16 cellular contexts compared by ENCODE assay signal in the genomic region with DNA sequence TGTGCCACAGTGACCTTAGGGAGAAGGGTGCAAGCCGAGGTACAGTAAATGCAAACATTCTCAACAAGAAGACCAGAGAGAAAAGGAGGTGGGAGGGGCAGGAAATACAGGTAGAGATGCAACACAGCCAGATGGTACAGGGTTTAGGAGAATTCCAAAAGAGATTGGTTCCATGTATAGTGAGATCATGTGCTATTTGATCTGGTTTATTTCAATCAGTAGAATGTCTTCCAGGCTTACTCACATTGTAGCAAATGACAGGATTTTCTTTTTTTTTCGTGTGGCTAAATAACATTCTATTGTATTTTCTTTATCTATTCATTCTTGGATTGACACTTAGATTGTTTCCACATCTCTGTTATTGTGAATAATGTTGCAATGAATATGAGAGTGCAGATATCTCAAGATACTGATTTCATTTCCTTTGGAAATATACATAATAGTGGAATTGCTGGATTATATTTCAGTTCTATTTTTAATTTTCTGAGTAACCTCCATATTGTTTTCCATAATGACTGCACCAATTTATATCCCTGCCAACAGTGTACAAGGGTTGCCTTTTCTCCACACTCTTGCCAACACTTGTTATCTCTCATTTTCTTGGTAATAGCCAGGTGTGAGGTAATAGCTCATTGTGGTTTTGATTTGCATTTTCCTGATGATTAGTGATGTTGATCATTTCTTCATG.
DNase-seq lines count a peak whose midpoint lies in the region; ATAC-seq and TF ChIP-seq lines count a peak whose summit lies in the region.
"Had no signal": no experiment of that assay in that cellular context is flagged by ENCODE, and none has a peak within 500 bp of the region (broad histone marks: within the 10 kb centered on the region; RNA-seq: fewer than 3 reads in every experiment).

No MANE protein-coding gene starts in this region.

- H3K14ac ChIP-seq in mesenchymal stem cell (ENCODE audit: low read length in 2 of 2): no peak overlapping the region

- no peak overlapping the region for H3K4ac ChIP-seq in mesenchymal stem cell (ENCODE audit: low read depth in 1 of 2, low read length in 2 of 2)

- H2AFZ ChIP-seq in mesenchymal stem cell (ENCODE audit: low read depth, low read length): no peak overlapping the region

- no peak overlapping the region for H2BK120ac ChIP-seq in mesenchymal stem cell (ENCODE audit: low read depth, low read length)

- H3K36me3 ChIP-seq in mesenchymal stem cell (ENCODE audit: control insufficient read depth in 1 of 2, insufficient read depth in 2 of 2, low read depth in 1 of 2, low read length in 2 of 2): no peaks in the 10 kb centered on the region
- H3K36me3 ChIP-seq: BLaER1 treated with 17β-estradiol and CSF1 and Interleukin-3, amounts not matched to agents 10 nM and 100 nM had no signal

- no peaks in the 10 kb centered on the region for H3K9me3 Mint-ChIP-seq in natural killer cell

- H3K23ac ChIP-seq in mesenchymal stem cell (ENCODE audit: low read length in 2 of 2): no peak overlapping the region

- H4K91ac ChIP-seq in mesenchymal stem cell (ENCODE audit: low read length): no peak overlapping the region

- no peak overlapping the region for H3K18ac ChIP-seq in mesenchymal stem cell (ENCODE audit: low read depth in 1 of 2, low read length in 2 of 2)

- H3K9ac ChIP-seq in mesenchymal stem cell (ENCODE audit: low read length): no peak overlapping the region
- H3K9ac ChIP-seq: BLaER1 treated with 17β-estradiol and CSF1 and Interleukin-3, amounts not matched to agents 10 nM and 100 nM had no signal

- intact Hi-C loops in natural killer cell (cut with micrococcal nuclease): no loop called here

- no peak overlapping the region for H3K4me3 ChIP-seq in mesenchymal stem cell (ENCODE audit: insufficient read depth in 1 of 2, low read depth in 1 of 2, low read length in 2 of 2)
- H3K4me3 ChIP-seq: BLaER1 treated with 17β-estradiol and CSF1 and Interleukin-3, amounts not matched to agents 10 nM and 100 nM had no signal

- H3K9me3 ChIP-seq in mesenchymal stem cell (ENCODE audit: control insufficient read depth, low read length): no peaks in the 10 kb centered on the region

- H2AK5ac ChIP-seq in mesenchymal stem cell (ENCODE audit: low read length, severe bottlenecking): no peak overlapping the region

- no peaks in the 10 kb centered on the region for H3K27me3 ChIP-seq in mesenchymal stem cell (ENCODE audit: control insufficient read depth in 1 of 2, insufficient read depth in 1 of 2, low read length in 2 of 2)
- H3K27me3 ChIP-seq: BLaER1 treated with 17β-estradiol and CSF1 and Interleukin-3, amounts not matched to agents 10 nM and 100 nM had no signal

- H3K27ac ChIP-seq in mesenchymal stem cell (ENCODE audit: low read length, poor library complexity, severe bottlenecking): no peak overlapping the region
- H3K27ac ChIP-seq: 22Rv1; BLaER1 treated with 17β-estradiol and CSF1 and Interleukin-3, amounts not matched to agents 10 nM and 100 nM; HL-60 had no signal

- H3K27me3 Mint-ChIP-seq in natural killer cell (ENCODE audit: low read depth in 2 of 2): peaks cover 24 to 36% of the 10 kb centered on the region in 2 donors
- H3K27me3 Mint-ChIP-seq: CD4-positive, CD25-positive, alpha-beta regulatory T cell had no signal

- H2BK5ac ChIP-seq in mesenchymal stem cell (ENCODE audit: low read depth, low read length, poor library complexity, severe bottlenecking): no peak overlapping the region

- no peaks in the 10 kb centered on the region for H3K36me3 Mint-ChIP-seq in natural killer cell
- H3K36me3 Mint-ChIP-seq: CD4-positive, CD25-positive, alpha-beta regulatory T cell had no signal

- no peak overlapping the region for H3K4me2 ChIP-seq in mesenchymal stem cell (ENCODE audit: low read length, poor library complexity, severe bottlenecking)
- H3K4me2 ChIP-seq: BLaER1 treated with 17β-estradiol and CSF1 and Interleukin-3, amounts not matched to agents 10 nM and 100 nM had no signal

- no peaks in the 10 kb centered on the region for H3K4me1 Mint-ChIP-seq in natural killer cell
- H3K4me1 Mint-ChIP-seq: CD4-positive, CD25-positive, alpha-beta regulatory T cell had no signal

- ATAC-seq in SK-N-SH treated with all-trans-retinoic acid at 6 μM for 48 hours: peak; percentile 80
- ATAC-seq in natural killer cell: no peak
- ATAC-seq in HG03432 (IDR thresholded peaks at IDR 0.05; ENCODE audit: unreplicated experiment): no peak
- ATAC-seq: HCT116 had no signal

- H3K79me1 ChIP-seq in mesenchymal stem cell (replicated peaks; ENCODE audit: low read length, poor library complexity, severe bottlenecking): no peaks in the 10 kb centered on the region

- no peak overlapping the region for H2BK12ac ChIP-seq in mesenchymal stem cell (ENCODE audit: low read length in 2 of 2)

- no peak overlapping the region for H3K27ac Mint-ChIP-seq in natural killer cell
- H3K27ac Mint-ChIP-seq: CD4-positive, CD25-positive, alpha-beta regulatory T cell had no signal

- no peak overlapping the region for H4K8ac ChIP-seq in mesenchymal stem cell (ENCODE audit: low read length)

- no peak overlapping the region for H2BK15ac ChIP-seq in mesenchymal stem cell (ENCODE audit: low read depth, poor library complexity, severe bottlenecking)

- no peak overlapping the region for H3K4me3 Mint-ChIP-seq in natural killer cell
- H3K4me3 Mint-ChIP-seq: CD4-positive, CD25-positive, alpha-beta regulatory T cell had no signal

- no peaks in the 10 kb centered on the region for H3K4me1 ChIP-seq in mesenchymal stem cell (ENCODE audit: control insufficient read depth, insufficient read depth, low read depth, low read length)
- H3K4me1 ChIP-seq: BLaER1 treated with 17β-estradiol and CSF1 and Interleukin-3, amounts not matched to agents 10 nM and 100 nM had no signal

- TF ChIP-seq CTCF in natural killer cell (IDR thresholded peaks at IDR 0.05): no peak

- WGBS in mesenchymal stem cell: 78% methylated on average over 1 of the region's 2 CpGs

- peak; percentile 22 for DNase-seq in NCI-H2171 treated with DMSO at 0.1 percent for 48 hours (lab: John Stamatoyannopoulos, UW)
- no peak for DNase-seq in NCI-H2171 (lab: John Stamatoyannopoulos, UW)
- peak; percentile 35 for DNase-seq in fibroblast of peridontal ligament (ENCODE audit: extremely low read depth)
- no peak for DNase-seq in natural killer cell
- no peak for DNase-seq in activated gamma-delta T cell (lab: John Stamatoyannopoulos, UW)
- DNase-seq in mesenchymal stem cell: no peak
- DNase-seq: ACHN; CD4-positive, CD25-positive, alpha-beta regulatory T cell; DMS53; GF-D8 had no signal

TF ChIP-seq in SK-N-SH treated with all-trans-retinoic acid at 6 μM for 48 hours, 23 proteins besides CTCF, POLR2A, EP300 and RAD21 (continues in another document):
- TF ChIP-seq ARNTL (CRISPR knock-in tag; IDR thresholded peaks at IDR 0.05; ENCODE audit: borderline replicate concordance, low read depth): no peak
- no peak for TF ChIP-seq POU6F1 (CRISPR knock-in tag; IDR thresholded peaks at IDR 0.05; ENCODE audit: borderline replicate concordance, low read depth)
- no peak for TF ChIP-seq TOX (CRISPR knock-in tag; IDR thresholded peaks at IDR 0.05; ENCODE audit: borderline replicate concordance)
- TF ChIP-seq SNAI2 (CRISPR knock-in tag; IDR thresholded peaks at IDR 0.05): no peak
- no peak for TF ChIP-seq ZNF565 (CRISPR knock-in tag; conservative IDR thresholded peaks at IDR 0.05; ENCODE audit: low read depth)
- TF ChIP-seq, protein P1, sequence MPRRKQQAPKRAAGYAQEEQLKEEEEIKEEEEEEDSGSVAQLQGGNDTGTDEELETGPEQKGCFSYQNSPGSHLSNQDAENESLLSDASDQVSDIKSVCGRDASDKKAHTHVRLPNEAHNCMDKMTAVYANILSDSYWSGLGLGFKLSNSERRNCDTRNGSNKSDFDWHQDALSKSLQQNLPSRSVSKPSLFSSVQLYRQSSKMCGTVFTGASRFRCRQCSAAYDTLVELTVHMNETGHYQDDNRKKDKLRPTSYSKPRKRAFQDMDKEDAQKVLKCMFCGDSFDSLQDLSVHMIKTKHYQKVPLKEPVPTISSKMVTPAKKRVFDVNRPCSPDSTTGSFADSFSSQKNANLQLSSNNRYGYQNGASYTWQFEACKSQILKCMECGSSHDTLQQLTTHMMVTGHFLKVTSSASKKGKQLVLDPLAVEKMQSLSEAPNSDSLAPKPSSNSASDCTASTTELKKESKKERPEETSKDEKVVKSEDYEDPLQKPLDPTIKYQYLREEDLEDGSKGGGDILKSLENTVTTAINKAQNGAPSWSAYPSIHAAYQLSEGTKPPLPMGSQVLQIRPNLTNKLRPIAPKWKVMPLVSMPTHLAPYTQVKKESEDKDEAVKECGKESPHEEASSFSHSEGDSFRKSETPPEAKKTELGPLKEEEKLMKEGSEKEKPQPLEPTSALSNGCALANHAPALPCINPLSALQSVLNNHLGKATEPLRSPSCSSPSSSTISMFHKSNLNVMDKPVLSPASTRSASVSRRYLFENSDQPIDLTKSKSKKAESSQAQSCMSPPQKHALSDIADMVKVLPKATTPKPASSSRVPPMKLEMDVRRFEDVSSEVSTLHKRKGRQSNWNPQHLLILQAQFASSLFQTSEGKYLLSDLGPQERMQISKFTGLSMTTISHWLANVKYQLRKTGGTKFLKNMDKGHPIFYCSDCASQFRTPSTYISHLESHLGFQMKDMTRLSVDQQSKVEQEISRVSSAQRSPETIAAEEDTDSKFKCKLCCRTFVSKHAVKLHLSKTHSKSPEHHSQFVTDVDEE (CRISPR knock-in tag; IDR thresholded peaks at IDR 0.05): no peak

Comparison
In these comparisons a context has a peak if more than half of its experiments do, and no peak if none do; other contexts are left out.
1. DNase-seq: peak in NCI-H2171 treated with DMSO at 0.1 percent for 48 hours (single experiment) and fibroblast of peridontal ligament (single experiment); none in NCI-H2171 (single experiment), natural killer cell (single experiment), activated gamma-delta T cell (single experiment) and mesenchymal stem cell (single experiment).